ENCODE assay signal across 21 cellular contexts in the genomic region with DNA sequence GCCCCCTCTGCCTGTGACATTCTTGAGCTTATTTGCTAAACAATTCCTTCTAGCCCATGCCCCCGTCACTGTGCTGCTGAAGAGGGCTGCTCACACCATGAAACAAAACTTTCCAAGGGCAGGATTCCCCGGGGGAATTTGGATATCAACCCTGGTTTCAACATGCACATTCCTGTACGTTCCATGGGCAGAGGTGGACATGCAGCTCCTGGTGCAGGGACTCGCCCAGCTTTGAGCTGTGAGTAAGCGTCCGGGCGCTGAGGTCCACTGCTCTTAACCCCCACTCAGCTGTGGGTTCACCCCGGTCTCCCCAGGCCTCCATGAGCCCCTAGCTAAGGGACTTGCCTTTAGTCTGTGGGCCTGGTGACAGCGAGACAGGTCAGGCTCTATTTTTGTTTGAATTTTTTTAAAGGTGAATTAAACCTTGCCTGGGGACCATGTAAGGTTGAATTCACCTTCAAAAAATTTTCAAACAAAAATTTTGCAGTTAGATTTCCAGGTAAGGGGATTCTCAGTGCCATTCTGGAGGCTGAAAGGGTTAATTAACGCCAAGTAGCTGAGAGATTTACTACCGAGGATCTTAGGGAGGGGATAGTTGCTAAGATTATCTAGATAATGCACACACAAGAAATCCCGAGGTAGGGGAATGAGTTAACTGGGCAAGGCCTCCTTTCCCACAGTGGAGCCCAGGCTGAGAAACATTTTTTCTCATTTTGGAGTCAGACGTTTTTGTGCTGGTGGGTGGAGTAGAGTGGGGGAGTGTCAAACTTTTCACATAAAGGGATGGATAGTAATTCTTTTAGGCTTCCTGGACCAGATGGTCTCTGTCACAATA.
DNase-seq lines count a peak whose midpoint lies in the region; ATAC-seq and TF ChIP-seq lines count a peak whose summit lies in the region.
"Had no signal": no experiment of that assay in that cellular context is flagged by ENCODE, and none has a peak within 500 bp of the region (broad histone marks: within the 10 kb centered on the region; RNA-seq: fewer than 3 reads in every experiment).

No MANE protein-coding gene starts in this region.

- intact Hi-C loops in mammary epithelial cell (cut with micrococcal nuclease) = loop anchor here (2.0 kb wide), 1 partner anchor 58 kb away; no protein-coding TSS in a partner anchor

- no peak overlapping the region for H3K4me3 ChIP-seq in mammary epithelial cell (replicated peaks in 1 of 3; ENCODE audit: insufficient read depth in 1 of 3, low read depth in 2 of 3, low read length in 3 of 3)
- no peak overlapping the region for H3K4me3 ChIP-seq in thymus (ENCODE audit: low read length)
- H3K4me3 ChIP-seq: cardiac muscle cell, thyroid gland had no signal

- H2AFZ ChIP-seq in mammary epithelial cell (ENCODE audit: low read depth, low read length) = peak overlapping the region; percentile 76

- H3K27me3 ChIP-seq in mammary epithelial cell (ENCODE audit: insufficient read depth, low read length) (no peaks in the 10 kb centered on the region), thymus (ENCODE audit: control insufficient read depth, insufficient read depth) (no peaks in the 10 kb centered on the region)
- H3K27me3 ChIP-seq: cardiac muscle cell, thyroid gland had no signal

- H3K4me1 ChIP-seq in mammary epithelial cell (ENCODE audit: insufficient read depth, low read length) (peaks cover 51% of the 10 kb centered on the region), thymus (ENCODE audit: control insufficient read depth, insufficient read depth, low read length) (no peaks in the 10 kb centered on the region)
- H3K4me1 ChIP-seq: thyroid gland had no signal

- dilution Hi-C loops in mammary epithelial cell (cut with HindIII; ENCODE audit: low sequenced_read_pairs) = no loop called here

- H3K9ac ChIP-seq in mammary epithelial cell (ENCODE audit: insufficient read depth, low read length) = peak overlapping the region; percentile 59

- ATAC-seq in HG03139 (IDR thresholded peaks at IDR 0.05; ENCODE audit: unreplicated experiment) = no peak
- ATAC-seq in GM18858 (IDR thresholded peaks at IDR 0.05; ENCODE audit: unreplicated experiment) = no peak
- ATAC-seq: activated CD8-positive, alpha-beta T cell treated with anti-CD3 and anti-CD28 coated beads, Interleukin-2, amount 10 ng/mL, durations not matched to agents 7 days and 5 days; HCT116 had no signal

- no peaks in the 10 kb centered on the region for H4K20me1 ChIP-seq in mammary epithelial cell (ENCODE audit: insufficient read depth, low read length)

- CTCF ChIA-PET in mammary epithelial cell (lab: Charles Lee; ENCODE audit: low non-redundant PET) = no interaction called here

- DNase-seq in DMS 273 (lab: John Stamatoyannopoulos, UW; ENCODE audit: unreplicated experiment) = peak; percentile 47
- DNase-seq in DMS 273 treated with DMSO at 0.1 percent for 48 hours (lab: John Stamatoyannopoulos, UW) = no peak
- DNase-seq in mammary epithelial cell = peak; percentile 96
- peak; percentile 46 for DNase-seq in islet precursor cell
- DNase-seq in activated gamma-delta T cell treated with Interleukin-2 at 50 U/mL for 16 hours = no peak
- DNase-seq: activated CD8-positive, alpha-beta T cell treated with anti-CD3 and anti-CD28 coated beads, Interleukin-2, amount 10 ng/mL, durations not matched to agents 7 days and 5 days; activated naive CD8-positive, alpha-beta T cell treated with anti-CD3 and anti-CD28 coated beads for 36 hours; activated T-cell treated with anti-CD3 and anti-CD28 coated beads, Interleukin-2, amount 50 U/mL, for 48 hours; C1 segment of cervical spinal cord; effector CD8-positive, alpha-beta T cell; foreskin melanocyte; Karpas-422; NCI-H1105; SHP77 treated with DMSO at 0.1 percent for 48 hours; thyroid gland had no signal

- BruUV-seq in mammary epithelial cell (replicated peaks; lab: Mats Ljungman, UMichigan) = TSS peak; percentile 42

- 8% methylated on average over 13 of the region's 13 CpGs for WGBS in mammary epithelial cell (ENCODE audit: low coverage, missing lambda C conversion rate)
- WGBS in thymus = 85% methylated on average over 13 of the region's 13 CpGs

- peak overlapping the region; percentile 75 for H3K4me2 ChIP-seq in mammary epithelial cell (ENCODE audit: insufficient read depth, low read depth, low read length)

- H3K36me3 ChIP-seq in mammary epithelial cell (ENCODE audit: insufficient read depth, low read length) (no peaks in the 10 kb centered on the region), thymus (ENCODE audit: control insufficient read depth, insufficient read depth) (no peaks in the 10 kb centered on the region)
- H3K36me3 ChIP-seq: cardiac muscle cell, thyroid gland had no signal

- H3K27ac ChIP-seq in mammary epithelial cell (ENCODE audit: insufficient read depth, low read depth, low read length) (peak overlapping the region; percentile 78), thymus (ENCODE audit: low read depth) (peak overlapping the region; percentile 68)
- H3K27ac ChIP-seq: 22Rv1, cardiac muscle cell, thyroid gland had no signal

- H3K79me2 ChIP-seq in mammary epithelial cell (ENCODE audit: insufficient read depth, low read length) = no peaks in the 10 kb centered on the region

- no peak for TF ChIP-seq CTCF in mammary epithelial cell (conservative IDR thresholded peaks at IDR 0.05 in 1 of 2, IDR thresholded peaks at IDR 0.05 in 1 of 2; ENCODE audit: extremely low read depth in 1 of 2, insufficient read depth in 1 of 2, low read depth in 1 of 2, low read length in 2 of 2)

- H3K9me3 ChIP-seq in mammary epithelial cell (replicated peaks; ENCODE audit: insufficient read depth, low read length) (no peaks in the 10 kb centered on the region), thymus (ENCODE audit: control insufficient read depth) (no peaks in the 10 kb centered on the region)
- H3K9me3 ChIP-seq: thyroid gland had no signal

- in situ Hi-C loops in mammary epithelial cell (cut with MboI; ENCODE audit: low sequenced_read_pairs in 2 of 2) = no loop called here

Comparison
In these comparisons a context has a peak if more than half of its experiments do, and no peak if none do; other contexts are left out.
1. DNase-seq: peak in DMS 273 (single experiment), mammary epithelial cell (single experiment) and islet precursor cell (single experiment); none in DMS 273 treated with DMSO at 0.1 percent for 48 hours (single experiment) and activated gamma-delta T cell treated with Interleukin-2 at 50 U/mL for 16 hours (single experiment).